1 cellular context compared by ENCODE assay signal in genomic region chr1:200364831-200365230, GRCh38.
TF ChIP-seq lines count a peak whose summit lies in the region.

No MANE protein-coding gene starts in this region.

TF ChIP-seq in HepG2, 621 proteins besides CTCF, POLR2A, EP300 and RAD21 (continued from another document):
- TF ChIP-seq ZBTB49 (CRISPR knock-in tag; IDR thresholded peaks at IDR 0.05; ENCODE audit: borderline replicate concordance) (no peak), ZNF737 (CRISPR knock-in tag; IDR thresholded peaks at IDR 0.05; ENCODE audit: borderline replicate concordance) (no peak), ZNF333 (CRISPR knock-in tag; IDR thresholded peaks at IDR 0.05; ENCODE audit: borderline replicate concordance) (no peak), YEATS2 (CRISPR knock-in tag; IDR thresholded peaks at IDR 0.05; ENCODE audit: borderline replicate concordance) (no peak), ZNF567 (CRISPR knock-in tag; IDR thresholded peaks at IDR 0.05; ENCODE audit: borderline replicate concordance) (no peak), ZNF260 (CRISPR knock-in tag; IDR thresholded peaks at IDR 0.05; ENCODE audit: borderline replicate concordance, low read depth) (no peak), RARG (CRISPR knock-in tag; IDR thresholded peaks at IDR 0.05; ENCODE audit: low read depth) (no peak)
- TF ChIP-seq, protein P1, sequence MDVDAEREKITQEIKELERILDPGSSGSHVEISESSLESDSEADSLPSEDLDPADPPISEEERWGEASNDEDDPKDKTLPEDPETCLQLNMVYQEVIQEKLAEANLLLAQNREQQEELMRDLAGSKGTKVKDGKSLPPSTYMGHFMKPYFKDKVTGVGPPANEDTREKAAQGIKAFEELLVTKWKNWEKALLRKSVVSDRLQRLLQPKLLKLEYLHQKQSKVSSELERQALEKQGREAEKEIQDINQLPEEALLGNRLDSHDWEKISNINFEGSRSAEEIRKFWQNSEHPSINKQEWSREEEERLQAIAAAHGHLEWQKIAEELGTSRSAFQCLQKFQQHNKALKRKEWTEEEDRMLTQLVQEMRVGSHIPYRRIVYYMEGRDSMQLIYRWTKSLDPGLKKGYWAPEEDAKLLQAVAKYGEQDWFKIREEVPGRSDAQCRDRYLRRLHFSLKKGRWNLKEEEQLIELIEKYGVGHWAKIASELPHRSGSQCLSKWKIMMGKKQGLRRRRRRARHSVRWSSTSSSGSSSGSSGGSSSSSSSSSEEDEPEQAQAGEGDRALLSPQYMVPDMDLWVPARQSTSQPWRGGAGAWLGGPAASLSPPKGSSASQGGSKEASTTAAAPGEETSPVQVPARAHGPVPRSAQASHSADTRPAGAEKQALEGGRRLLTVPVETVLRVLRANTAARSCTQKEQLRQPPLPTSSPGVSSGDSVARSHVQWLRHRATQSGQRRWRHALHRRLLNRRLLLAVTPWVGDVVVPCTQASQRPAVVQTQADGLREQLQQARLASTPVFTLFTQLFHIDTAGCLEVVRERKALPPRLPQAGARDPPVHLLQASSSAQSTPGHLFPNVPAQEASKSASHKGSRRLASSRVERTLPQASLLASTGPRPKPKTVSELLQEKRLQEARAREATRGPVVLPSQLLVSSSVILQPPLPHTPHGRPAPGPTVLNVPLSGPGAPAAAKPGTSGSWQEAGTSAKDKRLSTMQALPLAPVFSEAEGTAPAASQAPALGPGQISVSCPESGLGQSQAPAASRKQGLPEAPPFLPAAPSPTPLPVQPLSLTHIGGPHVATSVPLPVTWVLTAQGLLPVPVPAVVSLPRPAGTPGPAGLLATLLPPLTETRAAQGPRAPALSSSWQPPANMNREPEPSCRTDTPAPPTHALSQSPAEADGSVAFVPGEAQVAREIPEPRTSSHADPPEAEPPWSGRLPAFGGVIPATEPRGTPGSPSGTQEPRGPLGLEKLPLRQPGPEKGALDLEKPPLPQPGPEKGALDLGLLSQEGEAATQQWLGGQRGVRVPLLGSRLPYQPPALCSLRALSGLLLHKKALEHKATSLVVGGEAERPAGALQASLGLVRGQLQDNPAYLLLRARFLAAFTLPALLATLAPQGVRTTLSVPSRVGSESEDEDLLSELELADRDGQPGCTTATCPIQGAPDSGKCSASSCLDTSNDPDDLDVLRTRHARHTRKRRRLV (CRISPR knock-in tag; IDR thresholded peaks at IDR 0.05) = no peak
